18 cellular contexts compared by ENCODE assay signal in genomic region chr14:28759056-28759657, GRCh38. TPM values are rescaled to one million over a fixed set of nuclear protein-coding genes. Genes with fewer than 3 reads are reported as not detected.
A peak's percentile ranks its signal among the peaks of the same experiment; 100 is the strongest.
DNase-seq lines count a peak whose midpoint lies in the region; ATAC-seq and TF ChIP-seq lines count a peak whose summit lies in the region.
"Had no signal": no experiment of that assay in that cellular context is flagged by ENCODE, and none has a peak within 500 bp of the region (broad histone marks: within the 10 kb centered on the region; RNA-seq: fewer than 3 reads in every experiment).

No MANE protein-coding gene starts in this region.

- H3K4me1 ChIP-seq in ES-I3 (ENCODE audit: insufficient read depth, low read length) (peaks cover 19% of the 10 kb centered on the region), NT2/D1 (ENCODE audit: insufficient read depth, insufficient read length) (no peaks in the 10 kb centered on the region)

- no peaks in the 10 kb centered on the region for H3K9me3 ChIP-seq in ES-I3 (ENCODE audit: control insufficient read depth, insufficient read depth, low read length)
- no peaks in the 10 kb centered on the region for H3K9me3 ChIP-seq in NT2/D1 (ENCODE audit: insufficient read depth, low read length)
- H3K9me3 ChIP-seq: ovary had no signal

- peaks cover 98% of the 10 kb centered on the region for H3K27me3 ChIP-seq in NT2/D1 (ENCODE audit: insufficient read depth, insufficient read length)
- H3K27me3 ChIP-seq: ovary had no signal

- no peak overlapping the region for H3K4me3 Mint-ChIP-seq in progenitor cell of endocrine pancreas (ENCODE audit: low read depth)
- H3K4me3 Mint-ChIP-seq: activated CD8-positive, alpha-beta T cell treated with anti-CD3 and anti-CD28 coated beads, Interleukin-2, amount 10 ng/mL, durations not matched to agents 7 days and 5 days had no signal

- H3K9ac ChIP-seq in ES-I3 (ENCODE audit: low read depth, low read length) = peak overlapping the region; percentile 43; the same call in 1 of the 2 replicates
- H3K9ac ChIP-seq in NT2/D1 (ENCODE audit: insufficient read length, low read depth) = no peak overlapping the region

- peak overlapping the region; percentile 11 for H3K4me3 ChIP-seq in NT2/D1 (ENCODE audit: insufficient read length, low read depth)
- H3K4me3 ChIP-seq: ovary had no signal

- peak overlapping the region; percentile 77 for H3K27ac Mint-ChIP-seq in progenitor cell of endocrine pancreas
- H3K27ac Mint-ChIP-seq: activated CD8-positive, alpha-beta T cell treated with anti-CD3 and anti-CD28 coated beads, Interleukin-2, amount 10 ng/mL, durations not matched to agents 7 days and 5 days had no signal

- no peaks in the 10 kb centered on the region for H3K9me3 Mint-ChIP-seq in progenitor cell of endocrine pancreas (ENCODE audit: low read depth)

- peaks cover 98% of the 10 kb centered on the region for H3K27me3 Mint-ChIP-seq in progenitor cell of endocrine pancreas

- TF ChIP-seq CTCF in progenitor cell of endocrine pancreas (IDR thresholded peaks at IDR 0.05; ENCODE audit: unreplicated experiment) = no peak

- H3K36me3 Mint-ChIP-seq in progenitor cell of endocrine pancreas (ENCODE audit: insufficient read depth) = no peaks in the 10 kb centered on the region

- H3K36me3 ChIP-seq in ES-I3 (ENCODE audit: insufficient read depth, low read length) = no peaks in the 10 kb centered on the region
- no peaks in the 10 kb centered on the region for H3K36me3 ChIP-seq in NT2/D1 (ENCODE audit: insufficient read depth, insufficient read length, low read length)
- H3K36me3 ChIP-seq: ovary had no signal

- DNase-seq in NT2/D1 (ENCODE audit: low read depth, low spot score) (no peak), glomerular visceral epithelial cell (ENCODE audit: extremely low spot score) (peak; percentile 20), progenitor cell of endocrine pancreas (ENCODE audit: low spot score, unreplicated experiment) (no peak), HCEC 1CT (no peak)
- DNase-seq in activated effector memory CD4-positive, alpha-beta T cell treated with anti-CD3 and anti-CD28 coated beads, Interleukin-2, amount 50 U/mL, for 16 hours = no peak
- DNase-seq: activated CD8-positive, alpha-beta T cell treated with anti-CD3 and anti-CD28 coated beads, Interleukin-2, amount 10 ng/mL, durations not matched to agents 7 days and 5 days; activated naive CD4-positive, alpha-beta T cell treated with anti-CD3 and anti-CD28 coated beads, Interleukin-2, amount 50 U/mL, for 16 hours; NCI-H2227 treated with DMSO at 0.1 percent for 48 hours; ovary; PC-3; stimulated activated naive CD4-positive, alpha-beta T cell had no signal

- ATAC-seq in GM21786 (IDR thresholded peaks at IDR 0.05; ENCODE audit: unreplicated experiment) (no peak), HG02973 (IDR thresholded peaks at IDR 0.05; ENCODE audit: unreplicated experiment) (no peak)
- ATAC-seq: activated CD8-positive, alpha-beta T cell treated with anti-CD3 and anti-CD28 coated beads, Interleukin-2, amount 10 ng/mL, durations not matched to agents 7 days and 5 days; left lobe of liver; PC-3 had no signal

- H3K4me1 Mint-ChIP-seq in progenitor cell of endocrine pancreas (ENCODE audit: low read depth) = peaks cover 17% of the 10 kb centered on the region

RNA-seq across cellular contexts. Expression of gene FOXG1, which starts 7.4 kb away (rescaled TPM):
- 1.2 and 1.4 TPM in 2 replicates for total RNA-seq in progenitor cell of endocrine pancreas
- total RNA-seq: activated CD8-positive, alpha-beta T cell treated with anti-CD3 and anti-CD28 coated beads, Interleukin-2, amount 10 ng/mL, durations not matched to agents 7 days and 5 days; fibroblast of villous mesenchyme; left lobe of liver; MCF 10A; PC-3; T-helper 2 cell treated with Interferon-gamma antibody and Interleukin-4, amounts not matched to agents 100 ng/mL and 5 ng/mL, for 36 hours had no signal
